In the genomic region with DNA sequence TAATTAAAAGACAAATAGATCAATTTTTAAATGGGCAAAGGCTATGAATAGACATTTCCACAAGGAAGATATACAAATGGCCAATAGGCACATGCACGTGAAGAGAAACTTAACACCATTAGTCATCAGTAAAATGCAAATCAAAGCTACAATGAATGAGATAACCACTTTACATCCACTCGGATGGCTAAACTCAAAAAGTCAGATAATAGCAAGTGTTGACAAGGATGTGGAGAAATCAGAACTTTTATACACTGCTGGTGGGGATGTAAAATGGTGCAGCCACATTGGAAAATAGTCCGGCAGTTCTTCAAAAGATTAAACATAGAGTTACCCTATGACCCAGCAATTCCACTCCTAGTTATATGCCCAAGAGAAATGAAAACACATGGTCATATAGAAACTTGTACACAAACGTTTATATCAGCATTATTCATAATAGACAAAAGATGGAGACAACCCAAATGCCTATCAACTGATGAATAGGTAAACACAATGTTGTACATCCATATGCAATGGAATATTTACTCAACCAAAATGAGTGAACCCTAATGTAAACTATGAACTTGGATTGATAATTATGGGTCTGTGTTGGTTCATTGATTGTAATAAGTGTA, we compare ENCODE assay signal across 24 cellular contexts.
"Had no signal": no experiment of that assay in that cellular context is flagged by ENCODE, and none has a peak within 500 bp of the region (broad histone marks: within the 10 kb centered on the region; RNA-seq: fewer than 3 reads in every experiment).

No MANE protein-coding gene starts in this region.

- H3K36me3 ChIP-seq: heart left ventricle, neutrophil, spleen, stomach, thoracic aorta, transverse colon had no signal

- H3K4me3 ChIP-seq: dorsolateral prefrontal cortex, heart left ventricle, psoas muscle, spleen, stomach, thoracic aorta, transverse colon had no signal

- H3K4me3 Mint-ChIP-seq: naive B cell; stimulated activated memory B cell treated with anti-CD40 and anti-IgM and Interleukin-4, amounts not matched to agents 10 μg/mL and 1 μg/mL and 100 μg/mL, for 72 hours had no signal

- H3K27ac ChIP-seq: heart left ventricle, neutrophil, psoas muscle, spleen, stomach, thoracic aorta, transverse colon had no signal

- DNase-seq: cortex of kidney; effector CD8-positive, alpha-beta T cell; heart left ventricle; hippocampal formation; left colon; mesendoderm; naive B cell; psoas muscle; retina; stimulated activated CD4-positive, alpha-beta T cell treated with anti-CD3 and anti-CD28 coated beads, Interleukin-15, amount 100 ng/mL, for 24 hours; stimulated activated CD4-positive, alpha-beta T cell treated with anti-CD3 and anti-CD28 coated beads, Interleukin-1b, Interleukin-23, amount 100 ng/mL, for 48 hours; stimulated activated CD4-positive, alpha-beta T cell treated with anti-CD3 and anti-CD28 coated beads, Interleukin-4, amount 100 ng/mL, for 24 hours; stomach; substantia nigra; transverse colon had no signal

- H3K27me3 ChIP-seq: dorsolateral prefrontal cortex, heart left ventricle, neutrophil, stomach, transverse colon had no signal

- ATAC-seq: esophagus mucosa; heart left ventricle; left colon; psoas muscle; sciatic nerve; stimulated activated memory B cell treated with anti-CD40 and anti-IgM and Interleukin-4, amounts not matched to agents 10 μg/mL and 1 μg/mL and 100 μg/mL, for 72 hours had no signal

- FAIRE-seq: endometrium, frontal cortex had no signal

- H3K27me3 Mint-ChIP-seq: stimulated activated memory B cell treated with anti-CD40 and anti-IgM and Interleukin-4, amounts not matched to agents 10 μg/mL and 1 μg/mL and 100 μg/mL, for 72 hours had no signal

- H3K27ac Mint-ChIP-seq: stimulated activated memory B cell treated with anti-CD40 and anti-IgM and Interleukin-4, amounts not matched to agents 10 μg/mL and 1 μg/mL and 100 μg/mL, for 72 hours had no signal

- H3K9me3 ChIP-seq: neutrophil, thoracic aorta had no signal
